Comparison of ENCODE assay signal across 1 cellular context in genomic region chr1:223702735-223703667, GRCh38.
TF ChIP-seq lines count a peak whose summit lies in the region.

No MANE protein-coding gene starts in this region.

TF ChIP-seq in HCT116, 20 proteins besides CTCF, POLR2A, EP300 and RAD21 (continued from another document):
- no peak for TF ChIP-seq TCF7L2 (IDR thresholded peaks at IDR 0.05; ENCODE audit: borderline replicate concordance, extremely low read depth, insufficient read depth, insufficient read length)
- TF ChIP-seq FOSL1 (IDR thresholded peaks at IDR 0.05; ENCODE audit: low read depth), result no peak
- no peak for TF ChIP-seq ELF1 (IDR thresholded peaks at IDR 0.05; ENCODE audit: borderline replicate concordance, low read depth)
- TF ChIP-seq ATF3 (IDR thresholded peaks at IDR 0.05), result no peak
- TF ChIP-seq SIN3A (IDR thresholded peaks at IDR 0.05; ENCODE audit: low read depth), result no peak
- TF ChIP-seq EZH2 (IDR thresholded peaks at IDR 0.05), result no peak
- no peak for TF ChIP-seq SP1 (IDR thresholded peaks at IDR 0.05; ENCODE audit: low read depth)
- no peak for TF ChIP-seq SRF (IDR thresholded peaks at IDR 0.05; ENCODE audit: low read depth)
- TF ChIP-seq, protein P1, sequence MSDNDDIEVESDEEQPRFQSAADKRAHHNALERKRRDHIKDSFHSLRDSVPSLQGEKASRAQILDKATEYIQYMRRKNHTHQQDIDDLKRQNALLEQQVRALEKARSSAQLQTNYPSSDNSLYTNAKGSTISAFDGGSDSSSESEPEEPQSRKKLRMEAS (IDR thresholded peaks at IDR 0.05), result no peak
- no peak for TF ChIP-seq ZNF274 (IDR thresholded peaks at IDR 0.05; ENCODE audit: low read depth, low read length)
- TF ChIP-seq, protein P2, sequence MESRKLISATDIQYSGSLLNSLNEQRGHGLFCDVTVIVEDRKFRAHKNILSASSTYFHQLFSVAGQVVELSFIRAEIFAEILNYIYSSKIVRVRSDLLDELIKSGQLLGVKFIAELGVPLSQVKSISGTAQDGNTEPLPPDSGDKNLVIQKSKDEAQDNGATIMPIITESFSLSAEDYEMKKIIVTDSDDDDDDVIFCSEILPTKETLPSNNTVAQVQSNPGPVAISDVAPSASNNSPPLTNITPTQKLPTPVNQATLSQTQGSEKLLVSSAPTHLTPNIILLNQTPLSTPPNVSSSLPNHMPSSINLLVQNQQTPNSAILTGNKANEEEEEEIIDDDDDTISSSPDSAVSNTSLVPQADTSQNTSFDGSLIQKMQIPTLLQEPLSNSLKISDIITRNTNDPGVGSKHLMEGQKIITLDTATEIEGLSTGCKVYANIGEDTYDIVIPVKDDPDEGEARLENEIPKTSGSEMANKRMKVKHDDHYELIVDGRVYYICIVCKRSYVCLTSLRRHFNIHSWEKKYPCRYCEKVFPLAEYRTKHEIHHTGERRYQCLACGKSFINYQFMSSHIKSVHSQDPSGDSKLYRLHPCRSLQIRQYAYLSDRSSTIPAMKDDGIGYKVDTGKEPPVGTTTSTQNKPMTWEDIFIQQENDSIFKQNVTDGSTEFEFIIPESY (IDR thresholded peaks at IDR 0.05; ENCODE audit: extremely low read depth, insufficient replicate concordance, low read length), result no peak
- TF ChIP-seq, protein P3, sequence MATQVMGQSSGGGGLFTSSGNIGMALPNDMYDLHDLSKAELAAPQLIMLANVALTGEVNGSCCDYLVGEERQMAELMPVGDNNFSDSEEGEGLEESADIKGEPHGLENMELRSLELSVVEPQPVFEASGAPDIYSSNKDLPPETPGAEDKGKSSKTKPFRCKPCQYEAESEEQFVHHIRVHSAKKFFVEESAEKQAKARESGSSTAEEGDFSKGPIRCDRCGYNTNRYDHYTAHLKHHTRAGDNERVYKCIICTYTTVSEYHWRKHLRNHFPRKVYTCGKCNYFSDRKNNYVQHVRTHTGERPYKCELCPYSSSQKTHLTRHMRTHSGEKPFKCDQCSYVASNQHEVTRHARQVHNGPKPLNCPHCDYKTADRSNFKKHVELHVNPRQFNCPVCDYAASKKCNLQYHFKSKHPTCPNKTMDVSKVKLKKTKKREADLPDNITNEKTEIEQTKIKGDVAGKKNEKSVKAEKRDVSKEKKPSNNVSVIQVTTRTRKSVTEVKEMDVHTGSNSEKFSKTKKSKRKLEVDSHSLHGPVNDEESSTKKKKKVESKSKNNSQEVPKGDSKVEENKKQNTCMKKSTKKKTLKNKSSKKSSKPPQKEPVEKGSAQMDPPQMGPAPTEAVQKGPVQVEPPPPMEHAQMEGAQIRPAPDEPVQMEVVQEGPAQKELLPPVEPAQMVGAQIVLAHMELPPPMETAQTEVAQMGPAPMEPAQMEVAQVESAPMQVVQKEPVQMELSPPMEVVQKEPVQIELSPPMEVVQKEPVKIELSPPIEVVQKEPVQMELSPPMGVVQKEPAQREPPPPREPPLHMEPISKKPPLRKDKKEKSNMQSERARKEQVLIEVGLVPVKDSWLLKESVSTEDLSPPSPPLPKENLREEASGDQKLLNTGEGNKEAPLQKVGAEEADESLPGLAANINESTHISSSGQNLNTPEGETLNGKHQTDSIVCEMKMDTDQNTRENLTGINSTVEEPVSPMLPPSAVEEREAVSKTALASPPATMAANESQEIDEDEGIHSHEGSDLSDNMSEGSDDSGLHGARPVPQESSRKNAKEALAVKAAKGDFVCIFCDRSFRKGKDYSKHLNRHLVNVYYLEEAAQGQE (IDR thresholded peaks at IDR 0.05; ENCODE audit: low read depth), result no peak
- no peak for TF ChIP-seq POLR2AphosphoS5 (IDR thresholded peaks at IDR 0.05; ENCODE audit: low read depth, low read length)
- TF ChIP-seq CBX3 (IDR thresholded peaks at IDR 0.05; ENCODE audit: low read depth), result no peak
- no peak for TF ChIP-seq ZFX (IDR thresholded peaks at IDR 0.05)
- no peak for TF ChIP-seq JUND (IDR thresholded peaks at IDR 0.05)
